Comparison of ENCODE assay signal across 8 cellular contexts in genomic region chr12:55745361-55746146, GRCh38. TPM values are rescaled to one million over a fixed set of nuclear protein-coding genes. Genes with fewer than 3 reads are reported as not detected.
A peak's percentile ranks its signal among the peaks of the same experiment; 100 is the strongest.
DNase-seq lines count a peak whose midpoint lies in the region; TF ChIP-seq lines count a peak whose summit lies in the region.

No MANE protein-coding gene starts in this region.

- no peaks in the 10 kb centered on the region for H4K20me1 ChIP-seq in KMS-11 (ENCODE audit: insufficient read depth)

- H2AFZ ChIP-seq in KMS-11 (ENCODE audit: low read depth), result no peak overlapping the region

- peak overlapping the region; percentile 98; the same call in 1 of the 2 replicates for H3K4me2 ChIP-seq in KMS-11

- DNase-seq in AG04450 (ENCODE audit: low read depth, low spot score), result no peak
- DNase-seq in activated naive CD8-positive, alpha-beta T cell treated with anti-CD3 and anti-CD28 coated beads for 36 hours, result no peak
- peak; percentile 95 for DNase-seq in left kidney (ENCODE audit: low read depth, low spot score)
- no peak for DNase-seq in NOMO-1 (lab: John Stamatoyannopoulos, UW; ENCODE audit: unreplicated experiment in 2 of 2)
- no peak for DNase-seq in stimulated activated CD4-positive, alpha-beta T cell treated with anti-CD3 and anti-CD28 coated beads, Interleukin-4, amount 100 ng/mL, for 4 hours
- no peak for DNase-seq in activated CD4-positive, CD25-positive, alpha-beta regulatory T cell (lab: John Stamatoyannopoulos, UW)
- DNase-seq in NCI-H1694 (lab: John Stamatoyannopoulos, UW), result no peak

- H3K79me2 ChIP-seq in KMS-11 (ENCODE audit: insufficient read depth, low read depth), result no peaks in the 10 kb centered on the region

- H3K27me3 ChIP-seq in AG04450 (ENCODE audit: control insufficient read depth, insufficient read depth, low read length), result no peaks in the 10 kb centered on the region
- peaks cover 5% of the 10 kb centered on the region; the same call in 1 of the 2 replicates for H3K27me3 ChIP-seq in KMS-11 (ENCODE audit: insufficient read depth, low read depth)

- H3K9me3 Mint-ChIP-seq in activated naive CD8-positive, alpha-beta T cell treated with anti-CD3 and anti-CD28 coated beads for 36 hours, result no peaks in the 10 kb centered on the region

- H3K4me3 ChIP-seq in AG04450 (ENCODE audit: low read depth, low read length) (peak overlapping the region; percentile 79), KMS-11 (IDR thresholded peaks at IDR 0.05; ENCODE audit: insufficient read depth, low read depth, low read length) (no peak overlapping the region)

- no peaks in the 10 kb centered on the region for H3K27me3 Mint-ChIP-seq in activated naive CD8-positive, alpha-beta T cell treated with anti-CD3 and anti-CD28 coated beads for 36 hours

- H3K36me3 Mint-ChIP-seq in activated naive CD8-positive, alpha-beta T cell treated with anti-CD3 and anti-CD28 coated beads for 36 hours, result peaks cover 4% of the 10 kb centered on the region

- H3K36me3 ChIP-seq in KMS-11 (ENCODE audit: insufficient read depth), result no peaks in the 10 kb centered on the region

- CTCF ChIA-PET in AG04450 (lab: Charles Lee), result interaction anchor here (0.6 kb wide), 1 partner anchor 11 kb away, joined by 4 read pairs; no protein-coding TSS in a partner anchor

- TF ChIP-seq CTCF in AG04450 (IDR thresholded peaks at IDR 0.05; ENCODE audit: low read depth, low read length) (no peak), KMS-11 (conservative IDR thresholded peaks at IDR 0.05; ENCODE audit: low read depth, low read length) (no peak)

- POLR2A ChIA-PET in AG04450 (lab: Yijun Ruan, JAX), result no interaction called here

- H3K27ac ChIP-seq in AG04450 (ENCODE audit: low read depth, low read length), result no peak overlapping the region
- H3K27ac ChIP-seq in KMS-11, result no peak overlapping the region

- peaks cover 35% of the 10 kb centered on the region for H3K4me1 Mint-ChIP-seq in activated naive CD8-positive, alpha-beta T cell treated with anti-CD3 and anti-CD28 coated beads for 36 hours

- no peaks in the 10 kb centered on the region; the same call in 1 of the 2 replicates for H3K9me3 ChIP-seq in AG04450 (ENCODE audit: control insufficient read depth, insufficient read depth, low read length)

- no peak overlapping the region for H3K27ac Mint-ChIP-seq in activated naive CD8-positive, alpha-beta T cell treated with anti-CD3 and anti-CD28 coated beads for 36 hours

- peaks cover 27% of the 10 kb centered on the region for H3K4me1 ChIP-seq in KMS-11 (ENCODE audit: low read depth, poor library complexity, severe bottlenecking)

- H3K4me3 Mint-ChIP-seq in activated naive CD8-positive, alpha-beta T cell treated with anti-CD3 and anti-CD28 coated beads for 36 hours, result peak overlapping the region; percentile 85

- no peak overlapping the region for H3K9ac ChIP-seq in KMS-11

RNA-seq across cellular contexts. Expression of gene GDF11, which starts 2.6 kb away (rescaled TPM):
- 4.2 and 6.7 TPM in 2 replicates for polyA plus RNA-seq in AG04450 (2011; rRNA removed)
- 7.5 and 10.6 TPM in 2 replicates for polyA minus RNA-seq in AG04450 (2011; rRNA and poly(A)+ RNA removed)
- 10 to 100 TPM; 11.9 to 12.9 TPM for total RNA-seq in activated naive CD8-positive, alpha-beta T cell treated with anti-CD3 and anti-CD28 coated beads for 36 hours

RNA-seq across cellular contexts. Expression of gene CD63, which starts 16.7 kb away (rescaled TPM):
- polyA plus RNA-seq in AG04450 (2011; rRNA removed), result 1,757 and 1,955 TPM in 2 replicates
- polyA minus RNA-seq in AG04450 (2011; rRNA and poly(A)+ RNA removed), result 793 and 860 TPM in 2 replicates
- 100 to 1,000 TPM; 113 to 117 TPM for total RNA-seq in activated naive CD8-positive, alpha-beta T cell treated with anti-CD3 and anti-CD28 coated beads for 36 hours

RNA-seq across cellular contexts. Expression of gene RDH5, which starts 25.4 kb away (rescaled TPM):
- polyA plus RNA-seq in AG04450 (2011; rRNA removed), result 4.9 and 5.2 TPM in 2 replicates
- 4.2 and 7.1 TPM in 2 replicates for polyA minus RNA-seq in AG04450 (2011; rRNA and poly(A)+ RNA removed)
- 1 to 10 TPM; 4.2 to 6.7 TPM for total RNA-seq in activated naive CD8-positive, alpha-beta T cell treated with anti-CD3 and anti-CD28 coated beads for 36 hours

RNA-seq across cellular contexts. Expression of gene BLOC1S1, which starts 29.7 kb away (rescaled TPM):
- 132 and 155 TPM in 2 replicates for polyA plus RNA-seq in AG04450 (2011; rRNA removed)
- 58.0 and 72.8 TPM in 2 replicates for polyA minus RNA-seq in AG04450 (2011; rRNA and poly(A)+ RNA removed)
- total RNA-seq in activated naive CD8-positive, alpha-beta T cell treated with anti-CD3 and anti-CD28 coated beads for 36 hours, result 10 to 100 TPM; 81.9 to 88.4 TPM

RNA-seq across cellular contexts. Expression of gene ITGA7, which starts 37.9 kb away (rescaled TPM):
- polyA plus RNA-seq in AG04450 (2011; rRNA removed), result 9.1 and 12.2 TPM in 2 replicates
- 8.0 and 8.8 TPM in 2 replicates for polyA minus RNA-seq in AG04450 (2011; rRNA and poly(A)+ RNA removed)
- total RNA-seq in activated naive CD8-positive, alpha-beta T cell treated with anti-CD3 and anti-CD28 coated beads for 36 hours, result 1 to 10 TPM; 3.3 to 3.7 TPM
